19 cellular contexts compared by ENCODE assay signal in genomic region chr4:86926428-86927086, GRCh38. TPM values are rescaled to one million over a fixed set of nuclear protein-coding genes. Genes with fewer than 3 reads are reported as not detected.
DNase-seq lines count a peak whose midpoint lies in the region; ATAC-seq, FAIRE-seq and TF ChIP-seq lines count a peak whose summit lies in the region.
"Had no signal": no experiment of that assay in that cellular context is flagged by ENCODE, and none has a peak within 500 bp of the region (broad histone marks: within the 10 kb centered on the region; RNA-seq: fewer than 3 reads in every experiment).

No MANE protein-coding gene starts in this region.

- peaks cover 2% of the 10 kb centered on the region for H3K79me2 ChIP-seq in trophoblast cell (ENCODE audit: control insufficient read depth, insufficient read depth, low read length, poor library complexity)

- peak; percentile 23 for FAIRE-seq in bronchial epithelial cell (lab: Jason Lieb, UNC)

- no peaks in the 10 kb centered on the region for H4K20me1 ChIP-seq in IMR-90 (ENCODE audit: insufficient read depth, low read length)

- no peak for TF ChIP-seq POLR2A in IMR-90 (IDR thresholded peaks at IDR 0.05; ENCODE audit: low read depth, low read length)

- H3K23ac ChIP-seq in IMR-90 (ENCODE audit: low read depth, low read length) (no peak overlapping the region; the same call in 1 of the 2 replicates), trophoblast cell (ENCODE audit: low read length) (no peak overlapping the region)

- H3K14ac ChIP-seq in IMR-90 (replicated peaks; ENCODE audit: low read depth, low read length): peak overlapping the region; percentile 62; the same call in 1 of the 2 replicates
- H3K14ac ChIP-seq in trophoblast cell (ENCODE audit: low read length): peak overlapping the region; percentile 86

- no peak overlapping the region; the same call in 1 of the 2 replicates for H3K27ac ChIP-seq in IMR-90 (ENCODE audit: insufficient read depth, low read length)
- peak overlapping the region; percentile 67 for H3K27ac ChIP-seq in trophoblast cell (ENCODE audit: low read depth, low read length)
- H3K27ac ChIP-seq: left ventricle myocardium inferior had no signal

- H4K5ac ChIP-seq in IMR-90 (ENCODE audit: low read depth, low read length): peak overlapping the region; percentile 19; the same call in 1 of the 2 replicates

- intact Hi-C loops in IMR-90 (cut with micrococcal nuclease) (loop anchor here (10.0 kb wide), 1 partner anchor 198 kb away; no protein-coding TSS in a partner anchor), Right ventricle myocardium inferior (cut with DNase I) (no loop called here)

- peaks cover 13% of the 10 kb centered on the region for H3K9me1 ChIP-seq in IMR-90 (ENCODE audit: insufficient read depth, low read length)

- ATAC-seq in IMR-90 (ENCODE audit: low read depth): no peak
- no peak for ATAC-seq in Right ventricle myocardium inferior
- ATAC-seq in GM18909 (IDR thresholded peaks at IDR 0.05; ENCODE audit: poor library complexity, unreplicated experiment): no peak
- ATAC-seq: activated T-cell treated with anti-CD3 and anti-CD28 coated beads, Interleukin-2, amount 50 U/mL, for 4 hours; CD8-positive, alpha-beta T cell had no signal

- H4K12ac ChIP-seq in trophoblast cell (ENCODE audit: low read depth, low read length): no peak overlapping the region

- peak overlapping the region; percentile 97; the same call in 2 of the 3 replicates for H2BK15ac ChIP-seq in IMR-90 (ENCODE audit: low read depth, low read length)

- H3K36me3 ChIP-seq in IMR-90 (ENCODE audit: control insufficient read depth, insufficient read depth, low read length) (no peaks in the 10 kb centered on the region), bronchial epithelial cell (ENCODE audit: control insufficient read depth, insufficient read depth, low read length) (peaks cover 1% of the 10 kb centered on the region), trophoblast cell (ENCODE audit: control insufficient read depth in 1 of 2, insufficient read depth in 2 of 2, low read length in 2 of 2) (no peaks in the 10 kb centered on the region)

- H2AFZ ChIP-seq in IMR-90 (replicated peaks; ENCODE audit: low read length, poor library complexity) (no peak overlapping the region), trophoblast cell (ENCODE audit: insufficient read depth, low read length, poor library complexity) (no peak overlapping the region)

- H2BK12ac ChIP-seq in trophoblast cell (ENCODE audit: low read length): no peak overlapping the region

- POLR2A ChIA-PET in IMR-90 (lab: Charles Lee; ENCODE audit: unreplicated experiment): no interaction called here

- dilution Hi-C loops in IMR-90 (cut with HindIII; ENCODE audit: low sequenced_read_pairs, unreplicated experiment): no loop called here

- TF ChIP-seq CTCF in IMR-90 (conservative IDR thresholded peaks at IDR 0.05; ENCODE audit: low read depth, low read length) (no peak), bronchial epithelial cell (IDR thresholded peaks at IDR 0.05; ENCODE audit: insufficient read depth, low read length, severe bottlenecking) (no peak)

- H3K4me2 ChIP-seq in IMR-90 (ENCODE audit: low read depth, low read length) (no peak overlapping the region), trophoblast cell (ENCODE audit: low read length) (no peak overlapping the region)

- CTCF ChIA-PET in IMR-90 (lab: Yijun Ruan, JAX): no interaction called here

- TF ChIP-seq RAD21 in IMR-90 (IDR thresholded peaks at IDR 0.05; ENCODE audit: low read length): no peak

- in situ Hi-C loops in ACHN (cut with HindIII; ENCODE audit: low pct_ligation_motif_present, low pct_unique_long_range_greater_than_20kb, low sequenced_read_pairs): no loop called here
- in situ Hi-C loops in IMR-90 (cut with MboI; ENCODE audit: low sequenced_read_pairs): no loop called here

- no peak overlapping the region for H3K56ac ChIP-seq in IMR-90 (ENCODE audit: extremely low read depth, insufficient read depth, low read length)

- H3K4me1 ChIP-seq in IMR-90 (ENCODE audit: control insufficient read depth, insufficient read depth, low read length) (peaks cover 11% of the 10 kb centered on the region), trophoblast cell (ENCODE audit: control insufficient read depth in 1 of 2, insufficient read depth in 2 of 2, low read length in 2 of 2) (peaks cover 10 to 19% of the 10 kb centered on the region in 2 experiments)

- H4K8ac ChIP-seq in IMR-90 (ENCODE audit: low read depth in 2 of 2, low read length in 2 of 2) (peak overlapping the region in 1 of 2 experiments; percentile 83; a peak in 2 of 4 replicates), trophoblast cell (ENCODE audit: low read depth, low read length) (no peak overlapping the region)

- no peak overlapping the region for H3K9ac ChIP-seq in IMR-90 (ENCODE audit: low read depth, low read length)
- no peak overlapping the region for H3K9ac ChIP-seq in trophoblast cell (ENCODE audit: low read length)

- no TSS peak for BruUV-seq in IMR-90 (replicated peaks; lab: Mats Ljungman, UMichigan)

- H3K4me3 ChIP-seq in IMR-90 (ENCODE audit: insufficient read depth, low read depth, low read length) (no peak overlapping the region), bronchial epithelial cell (ENCODE audit: low read depth, low read length) (no peak overlapping the region), trophoblast cell (ENCODE audit: low read depth, low read length) (no peak overlapping the region)
- H3K4me3 ChIP-seq: left ventricle myocardium inferior had no signal

- peak overlapping the region; percentile 71 for H2BK120ac ChIP-seq in IMR-90 (ENCODE audit: low read depth, low read length)
- H2BK120ac ChIP-seq in trophoblast cell (ENCODE audit: insufficient read depth, low read length, poor library complexity): peak overlapping the region; percentile 95

- H3K79me1 ChIP-seq in IMR-90 (ENCODE audit: low read depth in 1 of 2, low read length in 2 of 2) (peaks cover 0 to 12% of the 10 kb centered on the region in 2 experiments; a peak in 2 of 4 replicates), trophoblast cell (ENCODE audit: low read length) (peaks cover 12% of the 10 kb centered on the region)

- peak overlapping the region; percentile 90; the same call in 1 of the 2 replicates for H3K4ac ChIP-seq in IMR-90 (ENCODE audit: low read depth, low read length)
- no peak overlapping the region for H3K4ac ChIP-seq in trophoblast cell (ENCODE audit: low read depth, low read length)

- peak overlapping the region; percentile 76; the same call in 1 of the 2 replicates for H3K18ac ChIP-seq in IMR-90 (ENCODE audit: low read depth, low read length)
- H3K18ac ChIP-seq in trophoblast cell (ENCODE audit: low read length): no peak overlapping the region

- no CpG with 5 or more reads among the region's 6 CpGs for WGBS in IMR-90 (ENCODE audit: extremely low coverage in 2 of 2, insufficient read length in 1 of 2), 2 experiments
- no CpG with 5 or more reads among the region's 6 CpGs for WGBS in trophoblast cell (ENCODE audit: extremely low coverage, insufficient coverage, insufficient read length)

- H2AK9ac ChIP-seq in IMR-90 (replicated peaks; ENCODE audit: low read depth, low read length, poor library complexity): no peak overlapping the region

- H2AK5ac ChIP-seq in IMR-90 (ENCODE audit: low read depth, low read length) (peak overlapping the region; percentile 97), trophoblast cell (ENCODE audit: low read length) (no peak overlapping the region)

- H3K27me3 ChIP-seq in IMR-90 (ENCODE audit: control insufficient read depth, insufficient read depth, low read length) (no peaks in the 10 kb centered on the region), bronchial epithelial cell (ENCODE audit: control insufficient read depth, insufficient read depth, low read length) (no peaks in the 10 kb centered on the region), trophoblast cell (ENCODE audit: insufficient read depth, low read length) (no peaks in the 10 kb centered on the region)

- H3K9me3 ChIP-seq in IMR-90 (ENCODE audit: control insufficient read depth, insufficient read depth, low read length) (no peaks in the 10 kb centered on the region), trophoblast cell (ENCODE audit: insufficient read depth, low read depth, low read length) (no peaks in the 10 kb centered on the region)
- H3K9me3 ChIP-seq: left ventricle myocardium inferior had no signal

- DNase-seq in ACHN (peak; percentile 24), IMR-90 (peak; percentile 41), bronchial epithelial cell (ENCODE audit: low read depth) (peak; percentile 89), trophoblast cell (peak; percentile 93 to 97), CD1c-positive myeloid dendritic cell (ENCODE audit: extremely low spot score) (no peak), NCI-H1694 (lab: John Stamatoyannopoulos, UW) (no peak), Right ventricle myocardium inferior (ENCODE audit: missing footprints) (no peak)
- DNase-seq: activated CD4-positive, CD25-positive, alpha-beta regulatory T cell treated with anti-CD3 and anti-CD28 coated beads, Interleukin-2, amount 50 U/mL, for 72 hours; activated T-cell treated with anti-CD3 and anti-CD28 coated beads, Interleukin-2, amount 50 U/mL, for 4 hours; amygdala; CD8-positive, alpha-beta T cell; effector memory CD4-positive, alpha-beta T cell; glutamatergic neuron; Karpas-422; left ventricle myocardium inferior; NCI-H1048; NCI-H524 treated with DMSO at 0.1 percent for 48 hours had no signal

- peak overlapping the region; percentile 78 for H4K91ac ChIP-seq in IMR-90 (ENCODE audit: insufficient read depth, low read depth, low read length)
- no peak overlapping the region for H4K91ac ChIP-seq in trophoblast cell (ENCODE audit: low read depth, low read length)

- peak overlapping the region; percentile 45 for H2BK20ac ChIP-seq in IMR-90 (ENCODE audit: low read depth, low read length)

- H2BK5ac ChIP-seq in IMR-90 (ENCODE audit: low read depth, low read length, poor library complexity, severe bottlenecking) (peak overlapping the region; percentile 50), trophoblast cell (ENCODE audit: low read depth, low read length, poor library complexity) (peak overlapping the region; percentile 86)

TF ChIP-seq in IMR-90, 13 proteins besides CTCF, POLR2A, EP300 and RAD21 (continues in another document):
- TF ChIP-seq CEBPB (IDR thresholded peaks at IDR 0.05; ENCODE audit: low read depth, low read length): no peak
- TF ChIP-seq BHLHE40 (IDR thresholded peaks at IDR 0.05; ENCODE audit: low read depth, low read length): no peak
- no peak for TF ChIP-seq FOS (IDR thresholded peaks at IDR 0.05; ENCODE audit: low read depth, low read length)

RNA-seq across cellular contexts. Expression of gene AFF1, which starts 8.3 kb away (rescaled TPM):
- total RNA-seq in IMR-90 (2012; rRNA removed) (7.0 and 10.8 TPM in 2 replicates), bronchial epithelial cell (9.2 and 11.9 TPM in 2 replicates), Right ventricle myocardium inferior (73.3 TPM)
- polyA plus RNA-seq in IMR-90 (2012; rRNA removed): 9.6 and 11.4 TPM in 2 replicates
- 1.8 and 3.5 TPM in 2 replicates for polyA plus RNA-seq in IMR-90 (2012; cell fraction: cytosol; rRNA removed)
- 6.8 and 17.8 TPM in 2 replicates for polyA plus RNA-seq in IMR-90 (2012; cell fraction: nucleus; rRNA removed; ENCODE audit: low replicate concordance)
- 55.5 and 56.1 TPM in 2 replicates for polyA plus RNA-seq in trophoblast cell (2013)

RNA-seq across cellular contexts. Expression of gene C4orf36, which starts 34.3 kb away (rescaled TPM):
- total RNA-seq in IMR-90 (2012; rRNA removed) (0.18 and 0.28 TPM in 2 replicates), bronchial epithelial cell (1.8 and 2.4 TPM in 2 replicates), Right ventricle myocardium inferior (0.78 TPM)
- polyA plus RNA-seq in IMR-90 (2012; rRNA removed): 0.29 and 0.41 TPM in 2 replicates
- polyA plus RNA-seq in IMR-90 (2012; cell fraction: cytosol; rRNA removed): 0.76 TPM in 1 of 2 replicates, not detected in the other
- polyA plus RNA-seq in IMR-90 (2012; cell fraction: nucleus; rRNA removed; ENCODE audit: low replicate concordance): 0.08 and 0.53 TPM in 2 replicates
- 0.68 and 0.76 TPM in 2 replicates for polyA plus RNA-seq in trophoblast cell (2013)
- total RNA-seq: activated T-cell treated with anti-CD3 and anti-CD28 coated beads, Interleukin-2, amount 50 U/mL, for 4 hours; CD8-positive, alpha-beta T cell; mononuclear cell had no signal

Comparison
In these comparisons a context has a peak if more than half of its experiments do, and no peak if none do; other contexts are left out.
1. DNase-seq: peak in ACHN (single experiment), IMR-90 (single experiment), bronchial epithelial cell (single experiment) and trophoblast cell (2 of 2); none in CD1c-positive myeloid dendritic cell (single experiment), NCI-H1694 (single experiment) and Right ventricle myocardium inferior (single experiment).